15 cellular contexts compared by ENCODE assay signal in the genomic region with DNA sequence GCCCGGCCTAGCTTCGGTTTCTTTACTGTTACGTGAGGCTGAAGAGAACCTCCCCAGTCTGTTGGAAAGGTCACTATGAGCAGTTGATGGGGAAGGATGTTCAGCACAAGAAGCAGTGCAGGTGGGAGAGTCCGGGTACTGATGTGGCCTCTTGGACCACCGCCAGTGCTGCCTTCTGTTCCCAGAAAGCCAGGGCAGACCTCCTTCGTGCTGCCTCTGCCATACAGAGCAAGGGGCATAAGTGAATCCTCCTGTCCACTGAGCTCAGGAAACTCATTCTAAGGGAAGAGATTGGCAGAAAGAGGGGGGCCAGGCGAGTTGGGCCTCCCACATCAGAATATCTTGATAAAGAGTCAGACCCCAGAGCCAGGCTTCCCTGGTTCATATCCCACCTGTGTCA.
"Had no signal": no experiment of that assay in that cellular context is flagged by ENCODE, and none has a peak within 500 bp of the region (broad histone marks: within the 10 kb centered on the region; RNA-seq: fewer than 3 reads in every experiment).

No MANE protein-coding gene starts in this region.

- H3K9me3 ChIP-seq: transverse colon, vagina had no signal

- H3K27me3 Mint-ChIP-seq: activated CD4-positive, alpha-beta memory T cell treated with anti-CD3 and anti-CD28 coated beads, Interleukin-2, amount 10 ng/mL, durations not matched to agents 7 days and 5 days had no signal

- H3K27ac Mint-ChIP-seq: activated CD4-positive, alpha-beta memory T cell treated with anti-CD3 and anti-CD28 coated beads, Interleukin-2, amount 10 ng/mL, durations not matched to agents 7 days and 5 days had no signal

- H3K4me3 ChIP-seq: cardiac muscle cell, skin epidermis, transverse colon, vagina had no signal

- H3K9me3 Mint-ChIP-seq: activated CD4-positive, alpha-beta memory T cell treated with anti-CD3 and anti-CD28 coated beads, Interleukin-2, amount 10 ng/mL, durations not matched to agents 7 days and 5 days had no signal

- H3K27ac ChIP-seq: cardiac muscle cell, skin epidermis, transverse colon, vagina had no signal

- H3K4me3 Mint-ChIP-seq: activated CD4-positive, alpha-beta memory T cell treated with anti-CD3 and anti-CD28 coated beads, Interleukin-2, amount 10 ng/mL, durations not matched to agents 7 days and 5 days had no signal

- DNase-seq: activated CD4-positive, alpha-beta memory T cell treated with anti-CD3 and anti-CD28 coated beads, Interleukin-2, amount 10 ng/mL, durations not matched to agents 7 days and 5 days; activated CD4-positive, CD25-positive, alpha-beta regulatory T cell treated with anti-CD3 and anti-CD28 coated beads, Interleukin-2, amount 50 U/mL, for 72 hours; islet precursor cell; midbrain; nucleus accumbens; stimulated activated CD4-positive, alpha-beta T cell treated with anti-CD3 and anti-CD28 coated beads, Interleukin-4, amount 100 ng/mL, for 4 hours; stimulated activated CD8-positive, alpha-beta memory T cell treated with anti-CD3 and anti-CD28 coated beads, Interleukin-4, amount 100 ng/mL, for 48 hours; stimulated activated naive CD8-positive, alpha-beta T cell treated with anti-CD3 and anti-CD28 coated beads, Interleukin-15, Interleukin-2, amounts not matched to agents 100 U/mL and 50 U/mL, for 24 hours; transverse colon had no signal

- ATAC-seq: esophagus mucosa; right cardiac atrium; stimulated activated naive CD8-positive, alpha-beta T cell treated with anti-CD3 and anti-CD28 coated beads, Interleukin-15, Interleukin-2, amounts not matched to agents 100 U/mL and 50 U/mL, for 24 hours had no signal

- H3K27me3 ChIP-seq: cardiac muscle cell, dorsolateral prefrontal cortex, transverse colon, vagina had no signal
